1 cellular context compared by ENCODE assay signal in the genomic region with DNA sequence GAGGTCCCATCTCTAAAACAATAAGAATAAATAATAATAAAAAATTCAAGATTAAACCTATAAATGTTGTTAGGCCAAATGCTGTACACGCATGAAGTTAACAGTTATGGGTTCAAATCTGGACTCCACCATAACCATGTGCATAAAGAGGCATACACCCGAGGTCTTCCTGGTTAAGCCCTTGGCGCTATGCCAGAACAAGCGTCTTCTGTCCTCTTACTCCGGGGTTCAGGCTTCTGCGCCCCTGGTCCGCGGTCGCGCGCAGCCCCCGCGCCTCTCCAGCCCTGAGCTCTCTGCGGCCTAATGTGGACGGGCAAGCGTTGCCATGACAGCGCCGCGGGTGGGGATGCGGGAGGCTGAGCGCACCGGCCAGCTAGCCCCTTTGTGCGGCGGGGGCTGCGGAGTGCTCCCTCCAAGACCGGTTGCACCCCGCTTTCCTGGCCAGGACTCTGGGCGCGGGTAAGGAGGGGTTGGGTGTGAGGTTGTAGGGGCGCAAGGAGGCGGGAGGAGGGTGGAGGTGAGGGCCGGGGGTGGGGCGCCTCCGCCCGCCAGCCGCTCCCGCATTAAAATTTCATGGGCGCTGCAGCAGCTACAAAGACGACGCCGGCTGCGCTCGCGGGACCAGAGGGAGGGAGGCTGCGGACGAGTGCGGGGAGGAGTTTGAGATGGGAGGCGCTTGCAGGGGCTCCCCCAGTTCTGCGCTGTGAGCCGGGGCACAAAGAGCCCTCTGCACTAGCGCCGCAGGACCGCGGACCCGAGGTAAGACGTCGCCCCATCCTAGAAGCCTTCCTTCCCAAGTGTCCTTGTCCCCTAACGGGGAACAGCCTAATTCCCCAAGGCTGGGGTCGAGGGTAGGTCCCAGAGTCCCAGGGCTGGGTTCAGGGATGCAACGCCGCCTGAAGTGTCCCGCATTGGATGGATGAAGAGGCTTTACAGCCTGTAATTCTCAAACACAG.
A peak's percentile ranks its signal among the peaks of the same experiment; 100 is the strongest.
TF ChIP-seq lines count a peak whose summit lies in the region.

A gene (plus strand): TSS at position 693 of the 956 bp plus-strand sequence.

TF ChIP-seq in HEK293, 187 proteins besides CTCF, POLR2A, EP300 and RAD21 (continued from another document and continues in another):
- TF ChIP-seq, protein P1, sequence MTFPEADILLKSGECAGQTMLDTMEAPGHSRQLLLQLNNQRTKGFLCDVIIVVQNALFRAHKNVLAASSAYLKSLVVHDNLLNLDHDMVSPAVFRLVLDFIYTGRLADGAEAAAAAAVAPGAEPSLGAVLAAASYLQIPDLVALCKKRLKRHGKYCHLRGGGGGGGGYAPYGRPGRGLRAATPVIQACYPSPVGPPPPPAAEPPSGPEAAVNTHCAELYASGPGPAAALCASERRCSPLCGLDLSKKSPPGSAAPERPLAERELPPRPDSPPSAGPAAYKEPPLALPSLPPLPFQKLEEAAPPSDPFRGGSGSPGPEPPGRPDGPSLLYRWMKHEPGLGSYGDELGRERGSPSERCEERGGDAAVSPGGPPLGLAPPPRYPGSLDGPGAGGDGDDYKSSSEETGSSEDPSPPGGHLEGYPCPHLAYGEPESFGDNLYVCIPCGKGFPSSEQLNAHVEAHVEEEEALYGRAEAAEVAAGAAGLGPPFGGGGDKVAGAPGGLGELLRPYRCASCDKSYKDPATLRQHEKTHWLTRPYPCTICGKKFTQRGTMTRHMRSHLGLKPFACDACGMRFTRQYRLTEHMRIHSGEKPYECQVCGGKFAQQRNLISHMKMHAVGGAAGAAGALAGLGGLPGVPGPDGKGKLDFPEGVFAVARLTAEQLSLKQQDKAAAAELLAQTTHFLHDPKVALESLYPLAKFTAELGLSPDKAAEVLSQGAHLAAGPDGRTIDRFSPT (tag by site-specific recombination; IDR thresholded peaks at IDR 0.05): no peak
- TF ChIP-seq ZNF354C (tag by site-specific recombination; IDR thresholded peaks at IDR 0.05; ENCODE audit: borderline replicate concordance, low read depth) (no peak), GLIS1 (tag by site-specific recombination; IDR thresholded peaks at IDR 0.05) (peak; percentile 36; the same call in 1 of the 2 replicates), ZNF138 (tag by site-specific recombination; IDR thresholded peaks at IDR 0.05; ENCODE audit: borderline replicate concordance) (no peak), OVOL3 (tag by site-specific recombination; IDR thresholded peaks at IDR 0.05) (no peak), ZNF777 (tag by site-specific recombination; IDR thresholded peaks at IDR 0.05; ENCODE audit: borderline replicate concordance) (peak; percentile 43; the same call in 1 of the 2 replicates), ZNF510 (tag by site-specific recombination; IDR thresholded peaks at IDR 0.05; ENCODE audit: insufficient replicate concordance) (no peak), ZFP41 (tag by site-specific recombination; IDR thresholded peaks at IDR 0.05; ENCODE audit: borderline replicate concordance) (no peak), ZNF341 (tag by site-specific recombination; IDR thresholded peaks at IDR 0.05; ENCODE audit: low read depth) (peak; percentile 84), ZNF747 (tag by site-specific recombination; IDR thresholded peaks at IDR 0.05) (no peak), ZNF768 (tag by site-specific recombination; IDR thresholded peaks at IDR 0.05) (no peak), SCRT1 (tag by site-specific recombination; IDR thresholded peaks at IDR 0.05; ENCODE audit: borderline replicate concordance) (no peak), SP3 (tag by site-specific recombination; IDR thresholded peaks at IDR 0.05) (peak; percentile 59), BCL11B (tag by site-specific recombination; IDR thresholded peaks at IDR 0.05; ENCODE audit: low read depth) (no peak), ZNF623 (tag by site-specific recombination; IDR thresholded peaks at IDR 0.05) (no peak), YY2 (tag by site-specific recombination; IDR thresholded peaks at IDR 0.05) (no peak), EGR2 (tag by site-specific recombination; IDR thresholded peaks at IDR 0.05; ENCODE audit: low read depth) (peak; percentile 82), ZNF292 (tag by site-specific recombination; IDR thresholded peaks at IDR 0.05; ENCODE audit: borderline replicate concordance, low read depth) (no peak), BCL11A (tag by site-specific recombination; IDR thresholded peaks at IDR 0.05; ENCODE audit: low read depth) (no peak), ZNF10 (tag by site-specific recombination; IDR thresholded peaks at IDR 0.05) (no peak), GLIS2 (tag by site-specific recombination; IDR thresholded peaks at IDR 0.05) (peak; percentile 82), ZNF521 (tag by site-specific recombination; IDR thresholded peaks at IDR 0.05) (no peak), ZNF19 (tag by site-specific recombination; IDR thresholded peaks at IDR 0.05; ENCODE audit: low read depth) (no peak)
- TF ChIP-seq, protein P2, sequence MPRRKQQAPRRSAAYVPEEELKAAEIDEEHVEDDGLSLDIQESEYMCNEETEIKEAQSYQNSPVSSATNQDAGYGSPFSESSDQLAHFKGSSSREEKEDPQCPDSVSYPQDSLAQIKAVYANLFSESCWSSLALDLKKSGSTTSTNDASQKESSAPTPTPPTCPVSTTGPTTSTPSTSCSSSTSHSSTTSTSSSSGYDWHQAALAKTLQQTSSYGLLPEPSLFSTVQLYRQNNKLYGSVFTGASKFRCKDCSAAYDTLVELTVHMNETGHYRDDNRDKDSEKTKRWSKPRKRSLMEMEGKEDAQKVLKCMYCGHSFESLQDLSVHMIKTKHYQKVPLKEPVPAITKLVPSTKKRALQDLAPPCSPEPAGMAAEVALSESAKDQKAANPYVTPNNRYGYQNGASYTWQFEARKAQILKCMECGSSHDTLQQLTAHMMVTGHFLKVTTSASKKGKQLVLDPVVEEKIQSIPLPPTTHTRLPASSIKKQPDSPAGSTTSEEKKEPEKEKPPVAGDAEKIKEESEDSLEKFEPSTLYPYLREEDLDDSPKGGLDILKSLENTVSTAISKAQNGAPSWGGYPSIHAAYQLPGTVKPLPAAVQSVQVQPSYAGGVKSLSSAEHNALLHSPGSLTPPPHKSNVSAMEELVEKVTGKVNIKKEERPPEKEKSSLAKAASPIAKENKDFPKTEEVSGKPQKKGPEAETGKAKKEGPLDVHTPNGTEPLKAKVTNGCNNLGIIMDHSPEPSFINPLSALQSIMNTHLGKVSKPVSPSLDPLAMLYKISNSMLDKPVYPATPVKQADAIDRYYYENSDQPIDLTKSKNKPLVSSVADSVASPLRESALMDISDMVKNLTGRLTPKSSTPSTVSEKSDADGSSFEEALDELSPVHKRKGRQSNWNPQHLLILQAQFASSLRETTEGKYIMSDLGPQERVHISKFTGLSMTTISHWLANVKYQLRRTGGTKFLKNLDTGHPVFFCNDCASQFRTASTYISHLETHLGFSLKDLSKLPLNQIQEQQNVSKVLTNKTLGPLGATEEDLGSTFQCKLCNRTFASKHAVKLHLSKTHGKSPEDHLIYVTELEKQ (tag by site-specific recombination; IDR thresholded peaks at IDR 0.05; ENCODE audit: borderline replicate concordance): no peak
- TF ChIP-seq, protein P3, sequence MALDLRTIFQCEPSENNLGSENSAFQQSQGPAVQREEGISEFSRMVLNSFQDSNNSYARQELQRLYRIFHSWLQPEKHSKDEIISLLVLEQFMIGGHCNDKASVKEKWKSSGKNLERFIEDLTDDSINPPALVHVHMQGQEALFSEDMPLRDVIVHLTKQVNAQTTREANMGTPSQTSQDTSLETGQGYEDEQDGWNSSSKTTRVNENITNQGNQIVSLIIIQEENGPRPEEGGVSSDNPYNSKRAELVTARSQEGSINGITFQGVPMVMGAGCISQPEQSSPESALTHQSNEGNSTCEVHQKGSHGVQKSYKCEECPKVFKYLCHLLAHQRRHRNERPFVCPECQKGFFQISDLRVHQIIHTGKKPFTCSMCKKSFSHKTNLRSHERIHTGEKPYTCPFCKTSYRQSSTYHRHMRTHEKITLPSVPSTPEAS (tag by site-specific recombination; IDR thresholded peaks at IDR 0.05): no peak
- TF ChIP-seq, protein P4, sequence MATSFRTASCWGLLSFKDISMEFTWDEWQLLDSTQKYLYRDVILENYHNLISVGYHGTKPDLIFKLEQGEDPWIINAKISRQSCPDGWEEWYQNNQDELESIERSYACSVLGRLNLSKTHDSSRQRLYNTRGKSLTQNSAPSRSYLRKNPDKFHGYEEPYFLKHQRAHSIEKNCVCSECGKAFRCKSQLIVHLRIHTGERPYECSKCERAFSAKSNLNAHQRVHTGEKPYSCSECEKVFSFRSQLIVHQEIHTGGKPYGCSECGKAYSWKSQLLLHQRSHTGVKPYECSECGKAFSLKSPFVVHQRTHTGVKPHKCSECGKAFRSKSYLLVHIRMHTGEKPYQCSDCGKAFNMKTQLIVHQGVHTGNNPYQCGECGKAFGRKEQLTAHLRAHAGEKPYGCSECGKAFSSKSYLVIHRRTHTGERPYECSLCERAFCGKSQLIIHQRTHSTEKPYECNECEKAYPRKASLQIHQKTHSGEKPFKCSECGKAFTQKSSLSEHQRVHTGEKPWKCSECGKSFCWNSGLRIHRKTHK (tag by site-specific recombination; IDR thresholded peaks at IDR 0.05): no peak
- TF ChIP-seq, protein P5, sequence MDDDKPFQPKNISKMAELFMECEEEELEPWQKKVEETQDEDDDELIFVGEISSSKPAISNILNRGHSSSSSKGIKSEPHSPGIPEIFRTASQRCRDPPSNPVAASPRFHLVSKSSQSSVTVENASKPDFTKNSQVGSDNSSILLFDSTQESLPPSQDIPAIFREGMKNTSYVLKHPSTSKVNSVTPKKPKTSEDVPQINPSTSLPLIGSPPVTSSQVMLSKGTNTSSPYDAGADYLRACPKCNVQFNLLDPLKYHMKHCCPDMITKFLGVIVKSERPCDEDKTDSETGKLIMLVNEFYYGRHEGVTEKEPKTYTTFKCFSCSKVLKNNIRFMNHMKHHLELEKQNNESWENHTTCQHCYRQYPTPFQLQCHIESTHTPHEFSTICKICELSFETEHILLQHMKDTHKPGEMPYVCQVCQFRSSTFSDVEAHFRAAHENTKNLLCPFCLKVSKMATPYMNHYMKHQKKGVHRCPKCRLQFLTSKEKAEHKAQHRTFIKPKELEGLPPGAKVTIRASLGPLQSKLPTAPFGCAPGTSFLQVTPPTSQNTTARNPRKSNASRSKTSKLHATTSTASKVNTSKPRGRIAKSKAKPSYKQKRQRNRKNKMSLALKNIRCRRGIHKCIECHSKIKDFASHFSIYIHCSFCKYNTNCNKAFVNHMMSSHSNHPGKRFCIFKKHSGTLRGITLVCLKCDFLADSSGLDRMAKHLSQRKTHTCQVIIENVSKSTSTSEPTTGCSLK (tag by site-specific recombination; IDR thresholded peaks at IDR 0.05): no peak
- TF ChIP-seq, protein P6, sequence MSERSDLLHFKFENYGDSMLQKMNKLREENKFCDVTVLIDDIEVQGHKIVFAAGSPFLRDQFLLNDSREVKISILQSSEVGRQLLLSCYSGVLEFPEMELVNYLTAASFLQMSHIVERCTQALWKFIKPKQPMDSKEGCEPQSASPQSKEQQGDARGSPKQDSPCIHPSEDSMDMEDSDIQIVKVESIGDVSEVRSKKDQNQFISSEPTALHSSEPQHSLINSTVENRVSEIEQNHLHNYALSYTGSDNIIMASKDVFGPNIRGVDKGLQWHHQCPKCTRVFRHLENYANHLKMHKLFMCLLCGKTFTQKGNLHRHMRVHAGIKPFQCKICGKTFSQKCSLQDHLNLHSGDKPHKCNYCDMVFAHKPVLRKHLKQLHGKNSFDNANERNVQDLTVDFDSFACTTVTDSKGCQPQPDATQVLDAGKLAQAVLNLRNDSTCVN (tag by site-specific recombination; optimal IDR thresholded peaks at IDR 0.05): peak; percentile 55
- TF ChIP-seq, protein P7, sequence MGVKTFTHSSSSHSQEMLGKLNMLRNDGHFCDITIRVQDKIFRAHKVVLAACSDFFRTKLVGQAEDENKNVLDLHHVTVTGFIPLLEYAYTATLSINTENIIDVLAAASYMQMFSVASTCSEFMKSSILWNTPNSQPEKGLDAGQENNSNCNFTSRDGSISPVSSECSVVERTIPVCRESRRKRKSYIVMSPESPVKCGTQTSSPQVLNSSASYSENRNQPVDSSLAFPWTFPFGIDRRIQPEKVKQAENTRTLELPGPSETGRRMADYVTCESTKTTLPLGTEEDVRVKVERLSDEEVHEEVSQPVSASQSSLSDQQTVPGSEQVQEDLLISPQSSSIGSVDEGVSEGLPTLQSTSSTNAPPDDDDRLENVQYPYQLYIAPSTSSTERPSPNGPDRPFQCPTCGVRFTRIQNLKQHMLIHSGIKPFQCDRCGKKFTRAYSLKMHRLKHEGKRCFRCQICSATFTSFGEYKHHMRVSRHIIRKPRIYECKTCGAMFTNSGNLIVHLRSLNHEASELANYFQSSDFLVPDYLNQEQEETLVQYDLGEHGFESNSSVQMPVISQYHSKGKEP (tag by site-specific recombination; IDR thresholded peaks at IDR 0.05): no peak; the same call in 1 of the 2 replicates
- TF ChIP-seq, protein P8, sequence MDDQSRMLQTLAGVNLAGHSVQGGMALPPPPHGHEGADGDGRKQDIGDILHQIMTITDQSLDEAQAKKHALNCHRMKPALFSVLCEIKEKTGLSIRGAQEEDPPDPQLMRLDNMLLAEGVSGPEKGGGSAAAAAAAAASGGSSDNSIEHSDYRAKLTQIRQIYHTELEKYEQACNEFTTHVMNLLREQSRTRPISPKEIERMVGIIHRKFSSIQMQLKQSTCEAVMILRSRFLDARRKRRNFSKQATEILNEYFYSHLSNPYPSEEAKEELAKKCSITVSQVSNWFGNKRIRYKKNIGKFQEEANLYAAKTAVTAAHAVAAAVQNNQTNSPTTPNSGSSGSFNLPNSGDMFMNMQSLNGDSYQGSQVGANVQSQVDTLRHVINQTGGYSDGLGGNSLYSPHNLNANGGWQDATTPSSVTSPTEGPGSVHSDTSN (CRISPR knock-in tag; IDR thresholded peaks at IDR 0.05): no peak
- TF ChIP-seq, protein P9, sequence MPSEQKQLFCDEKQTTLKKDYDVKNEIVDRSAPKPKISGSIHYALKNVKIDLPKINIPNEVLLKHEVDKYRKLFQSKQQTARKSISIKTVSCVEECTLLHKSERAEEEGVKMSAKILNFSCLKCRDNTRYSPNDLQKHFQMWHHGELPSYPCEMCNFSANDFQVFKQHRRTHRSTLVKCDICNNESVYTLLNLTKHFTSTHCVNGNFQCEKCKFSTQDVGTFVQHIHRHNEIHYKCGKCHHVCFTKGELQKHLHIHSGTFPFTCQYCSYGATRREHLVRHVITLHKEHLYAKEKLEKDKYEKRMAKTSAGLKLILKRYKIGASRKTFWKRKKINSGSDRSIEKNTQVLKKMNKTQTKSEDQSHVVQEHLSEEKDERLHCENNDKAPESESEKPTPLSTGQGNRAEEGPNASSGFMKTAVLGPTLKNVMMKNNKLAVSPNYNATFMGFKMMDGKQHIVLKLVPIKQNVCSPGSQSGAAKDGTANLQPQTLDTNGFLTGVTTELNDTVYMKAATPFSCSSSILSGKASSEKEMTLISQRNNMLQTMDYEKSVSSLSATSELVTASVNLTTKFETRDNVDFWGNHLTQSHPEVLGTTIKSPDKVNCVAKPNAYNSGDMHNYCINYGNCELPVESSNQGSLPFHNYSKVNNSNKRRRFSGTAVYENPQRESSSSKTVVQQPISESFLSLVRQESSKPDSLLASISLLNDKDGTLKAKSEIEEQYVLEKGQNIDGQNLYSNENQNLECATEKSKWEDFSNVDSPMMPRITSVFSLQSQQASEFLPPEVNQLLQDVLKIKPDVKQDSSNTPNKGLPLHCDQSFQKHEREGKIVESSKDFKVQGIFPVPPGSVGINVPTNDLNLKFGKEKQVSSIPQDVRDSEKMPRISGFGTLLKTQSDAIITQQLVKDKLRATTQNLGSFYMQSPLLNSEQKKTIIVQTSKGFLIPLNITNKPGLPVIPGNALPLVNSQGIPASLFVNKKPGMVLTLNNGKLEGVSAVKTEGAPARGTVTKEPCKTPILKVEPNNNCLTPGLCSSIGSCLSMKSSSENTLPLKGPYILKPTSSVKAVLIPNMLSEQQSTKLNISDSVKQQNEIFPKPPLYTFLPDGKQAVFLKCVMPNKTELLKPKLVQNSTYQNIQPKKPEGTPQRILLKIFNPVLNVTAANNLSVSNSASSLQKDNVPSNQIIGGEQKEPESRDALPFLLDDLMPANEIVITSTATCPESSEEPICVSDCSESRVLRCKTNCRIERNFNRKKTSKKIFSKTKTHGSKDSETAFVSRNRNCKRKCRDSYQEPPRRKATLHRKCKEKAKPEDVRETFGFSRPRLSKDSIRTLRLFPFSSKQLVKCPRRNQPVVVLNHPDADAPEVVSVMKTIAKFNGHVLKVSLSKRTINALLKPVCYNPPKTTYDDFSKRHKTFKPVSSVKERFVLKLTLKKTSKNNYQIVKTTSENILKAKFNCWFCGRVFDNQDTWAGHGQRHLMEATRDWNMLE (tag by site-specific recombination; conservative IDR thresholded peaks at IDR 0.05; ENCODE audit: low read depth): no peak
